ENCODE assay signal across 8 cellular contexts in the genomic region with DNA sequence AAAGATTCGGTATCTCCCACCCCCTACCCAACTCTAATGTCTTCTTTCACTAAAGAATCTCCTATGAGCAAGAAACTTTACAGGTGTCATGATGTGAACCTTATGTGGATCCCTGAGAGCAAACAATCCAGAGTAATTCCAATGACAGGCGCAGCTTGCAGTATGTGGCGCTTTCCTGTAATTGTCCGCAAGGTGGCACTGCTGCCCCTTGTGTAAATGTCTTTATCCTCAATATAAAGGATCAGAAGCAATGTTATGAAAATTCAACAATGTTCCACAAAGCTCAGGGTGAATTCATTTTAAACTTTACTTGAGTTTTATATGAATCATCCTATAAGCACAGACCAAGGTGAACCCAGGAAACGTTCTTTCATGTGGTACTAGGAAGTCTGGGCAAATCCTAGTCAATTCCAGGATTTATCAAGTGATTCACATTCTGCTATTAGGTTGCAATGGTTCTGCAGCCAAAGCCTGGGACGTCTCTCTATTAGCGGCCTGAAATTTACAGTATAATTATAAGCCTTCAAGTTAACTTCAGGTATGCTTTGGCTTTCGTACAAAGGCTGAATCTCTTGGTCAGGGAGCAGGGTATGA.
DNase-seq lines count a peak whose midpoint lies in the region; ATAC-seq, FAIRE-seq and TF ChIP-seq lines count a peak whose summit lies in the region.

No MANE protein-coding gene starts in this region.

- H3K4me1 ChIP-seq in OCI-LY7 (ENCODE audit: insufficient read depth, low read length, poor library complexity, severe bottlenecking) (no peaks in the 10 kb centered on the region), fibroblast of lung (ENCODE audit: control insufficient read depth, extremely low read depth, insufficient read depth, low read length) (no peaks in the 10 kb centered on the region)

- peaks cover 16% of the 10 kb centered on the region for H3K27me3 Mint-ChIP-seq in activated T-cell treated with anti-CD3 and anti-CD28 coated beads, Interleukin-2, amount 50 U/mL, for 4 hours (ENCODE audit: low read depth)
- H3K27me3 Mint-ChIP-seq in nephron (ENCODE audit: low read depth), result peaks cover 15% of the 10 kb centered on the region

- peaks cover 16% of the 10 kb centered on the region for H3K4me1 Mint-ChIP-seq in activated T-cell treated with anti-CD3 and anti-CD28 coated beads, Interleukin-2, amount 50 U/mL, for 4 hours (ENCODE audit: low read depth)
- no peaks in the 10 kb centered on the region for H3K4me1 Mint-ChIP-seq in nephron

- no peaks in the 10 kb centered on the region for H3K27me3 ChIP-seq in fibroblast of lung (ENCODE audit: control insufficient read depth, insufficient read depth, low read length)

- H2AFZ ChIP-seq in OCI-LY7 (ENCODE audit: low read length) (no peak overlapping the region), fibroblast of lung (ENCODE audit: low read length) (no peak overlapping the region)

- H3K27ac ChIP-seq in OCI-LY7 (ENCODE audit: low read depth, low read length, poor library complexity, severe bottlenecking) (no peak overlapping the region), fibroblast of lung (ENCODE audit: insufficient read depth, low read length) (no peak overlapping the region)

- no peak for FAIRE-seq in HTR-8/SVneo (lab: Jason Lieb, UNC)

- no peak overlapping the region for H3K27ac Mint-ChIP-seq in nephron

- DNase-seq in AML-193 (lab: John Stamatoyannopoulos, UW) (peak; percentile 50 to 64), HTR-8/SVneo (ENCODE audit: insufficient read length, low spot score) (peak; percentile 53), OCI-LY7 (ENCODE audit: low spot score) (peak; percentile 77), fibroblast of lung (ENCODE audit: low read depth in 2 of 2) (peak; percentile 55 to 80)
- peak; percentile 63 for DNase-seq in activated T-cell treated with anti-CD3 and anti-CD28 coated beads, Interleukin-2, amount 50 U/mL, for 4 hours
- DNase-seq in stimulated activated naive CD8-positive, alpha-beta T cell treated with anti-CD3 and anti-CD28 coated beads, Interleukin-15, Interleukin-2, amounts not matched to agents 100 U/mL and 50 U/mL, for 24 hours, result peak; percentile 68

- POLR2A ChIA-PET in OCI-LY7 (lab: Charles Lee), result interaction anchor here (0.6 to 0.9 kb wide), 2 partner anchors 181 to 244 kb away, joined by 3 read pairs; no protein-coding TSS in a partner anchor

- peak; percentile 53 for ATAC-seq in GM18907 (IDR thresholded peaks at IDR 0.05; ENCODE audit: unreplicated experiment)
- peak in 1 of 2 donors; percentile 49 for ATAC-seq in activated T-cell treated with anti-CD3 and anti-CD28 coated beads, Interleukin-2, amount 50 U/mL, for 4 hours
- peak; percentile 58 for ATAC-seq in stimulated activated naive CD8-positive, alpha-beta T cell treated with anti-CD3 and anti-CD28 coated beads, Interleukin-15, Interleukin-2, amounts not matched to agents 100 U/mL and 50 U/mL, for 24 hours

- H3K36me3 ChIP-seq in OCI-LY7 (ENCODE audit: insufficient read depth, low read length) (no peaks in the 10 kb centered on the region), fibroblast of lung (ENCODE audit: control insufficient read depth, insufficient read depth, low read length) (no peaks in the 10 kb centered on the region)

- CTCF ChIA-PET in OCI-LY7 (lab: Charles Lee; ENCODE audit: unreplicated experiment), result interaction anchor here (0.7 to 1.1 kb wide), 3 partner anchors 27 to 298 kb away, joined by 3 to 4 read pairs (median 3); a partner anchor contains a TSS

- H3K9me3 Mint-ChIP-seq in activated T-cell treated with anti-CD3 and anti-CD28 coated beads, Interleukin-2, amount 50 U/mL, for 4 hours, result no peaks in the 10 kb centered on the region
- no peaks in the 10 kb centered on the region for H3K9me3 Mint-ChIP-seq in nephron

- no peaks in the 10 kb centered on the region for H3K9me2 ChIP-seq in OCI-LY7 (ENCODE audit: insufficient read depth, low read length)

- H3K4me2 ChIP-seq in OCI-LY7 (ENCODE audit: low read length) (no peak overlapping the region), fibroblast of lung (ENCODE audit: extremely low read depth, insufficient read depth, low read length) (no peak overlapping the region)

- TF ChIP-seq CTCF in OCI-LY7 (conservative IDR thresholded peaks at IDR 0.05; ENCODE audit: low read length) (peak; percentile 98), fibroblast of lung (conservative IDR thresholded peaks at IDR 0.05 in 1 of 2, IDR thresholded peaks at IDR 0.05 in 1 of 2; ENCODE audit: low read depth in 1 of 2, low read length in 2 of 2) (peak; percentile 88 to 93), nephron (IDR thresholded peaks at IDR 0.05; ENCODE audit: unreplicated experiment in 3 of 3) (peak; percentile 87 to 95 (median 90))

- H4K20me1 ChIP-seq in OCI-LY7 (ENCODE audit: insufficient read depth, low read length), result no peaks in the 10 kb centered on the region
- no peaks in the 10 kb centered on the region for H4K20me1 ChIP-seq in fibroblast of lung (ENCODE audit: control insufficient read depth, extremely low read depth, insufficient read depth, low read length)

- BruUV-seq in OCI-LY7 (replicated peaks; lab: Mats Ljungman, UMichigan), result no TSS peak

- H3K79me2 ChIP-seq in OCI-LY7 (ENCODE audit: insufficient read depth, low read depth, low read length) (no peaks in the 10 kb centered on the region), fibroblast of lung (ENCODE audit: control insufficient read depth, insufficient read depth, low read length) (no peaks in the 10 kb centered on the region)

- H3K36me3 Mint-ChIP-seq in activated T-cell treated with anti-CD3 and anti-CD28 coated beads, Interleukin-2, amount 50 U/mL, for 4 hours (ENCODE audit: insufficient read depth), result no peaks in the 10 kb centered on the region
- H3K36me3 Mint-ChIP-seq in nephron (ENCODE audit: low read depth), result no peaks in the 10 kb centered on the region

- intact Hi-C loops in OCI-LY7 (cut with micrococcal nuclease; ENCODE audit: unreplicated experiment), result loop anchor here (1.0 to 5.0 kb wide), 4 partner anchors 178 to 413 kb away; a partner anchor contains a TSS

- no peak overlapping the region for H3K4me3 Mint-ChIP-seq in activated T-cell treated with anti-CD3 and anti-CD28 coated beads, Interleukin-2, amount 50 U/mL, for 4 hours
- H3K4me3 Mint-ChIP-seq in nephron, result no peak overlapping the region

- H3K9ac ChIP-seq in fibroblast of lung (ENCODE audit: insufficient read depth, low read length), result no peak overlapping the region

- H3K4me3 ChIP-seq in OCI-LY7 (ENCODE audit: low read depth, low read length, poor library complexity, severe bottlenecking) (no peak overlapping the region), fibroblast of lung (replicated peaks in 1 of 4; ENCODE audit: control extremely low read depth in 1 of 4, insufficient read depth in 1 of 4, low read depth in 3 of 4, low read length in 4 of 4) (no peak overlapping the region)

- H3K9me3 ChIP-seq in OCI-LY7 (ENCODE audit: low read length) (no peaks in the 10 kb centered on the region), fibroblast of lung (ENCODE audit: control insufficient read depth, insufficient read depth, low read depth, low read length) (no peaks in the 10 kb centered on the region)
